26 cellular contexts compared by ENCODE assay signal in genomic region chr11:64352099-64353005, GRCh38. TPM values are rescaled to one million over a fixed set of nuclear protein-coding genes. Genes with fewer than 3 reads are reported as not detected.
DNase-seq lines count a peak whose midpoint lies in the region; ATAC-seq and TF ChIP-seq lines count a peak whose summit lies in the region.
"Had no signal": no experiment of that assay in that cellular context is flagged by ENCODE, and none has a peak within 500 bp of the region (broad histone marks: within the 10 kb centered on the region; RNA-seq: fewer than 3 reads in every experiment).

No MANE protein-coding gene starts in this region.

- peak; percentile 58 for DNase-seq in natural killer cell treated with Interleukin-12 subunit alpha and Interleukin-12 subunit beta and Interleukin-15 and Interleukin-18, amount 100 ng/mL, for 72 hours (ENCODE audit: low spot score)
- DNase-seq in natural killer cell (no peak), NCI-H2081 (lab: John Stamatoyannopoulos, UW) (peak; percentile 62 to 79), mesenteric fat pad (ENCODE audit: low spot score) (no peak), lower leg skin (ENCODE audit: low spot score in 2 of 2) (no peak), cerebellar nuclear complex (lab: John Stamatoyannopoulos, UW) (no peak)
- DNase-seq: activated CD4-positive, alpha-beta T cell treated with anti-CD3 and anti-CD28 coated beads, Interleukin-2, amount 50 U/mL, for 4 hours; activated CD8-positive, alpha-beta memory T cell treated with anti-CD3 and anti-CD28 coated beads, Interleukin-2, amount 50 U/mL, for 48 hours; activated naive CD8-positive, alpha-beta T cell treated with anti-CD3 and anti-CD28 coated beads, Interleukin-2, amount 10 ng/mL, durations not matched to agents 7 days and 5 days; CD4-positive, CD25-positive, alpha-beta regulatory T cell; DMS 273 treated with DMSO at 0.1 percent for 48 hours; effector memory CD8-positive, alpha-beta T cell; hippocampal formation; Kasumi-1; left ventricle myocardium inferior; NCI-H1436; uterus; WERI-Rb-1 had no signal

- peak overlapping the region; percentile 4; the same call in 1 of the 2 replicates for H3K27ac ChIP-seq in VCaP
- H3K27ac ChIP-seq: esophagus muscularis mucosa, left ventricle myocardium inferior, neural progenitor cell, prostate gland, skin epidermis, uterus, WERI-Rb-1 had no signal

- H3K36me3 Mint-ChIP-seq in natural killer cell treated with Interleukin-12 subunit alpha and Interleukin-12 subunit beta and Interleukin-15 and Interleukin-18, amount 100 ng/mL, for 72 hours, result no peaks in the 10 kb centered on the region
- H3K36me3 Mint-ChIP-seq in natural killer cell, result no peaks in the 10 kb centered on the region
- H3K36me3 Mint-ChIP-seq: neural progenitor cell had no signal

- no peaks in the 10 kb centered on the region for H3K9me3 Mint-ChIP-seq in natural killer cell treated with Interleukin-12 subunit alpha and Interleukin-12 subunit beta and Interleukin-15 and Interleukin-18, amount 100 ng/mL, for 72 hours
- H3K9me3 Mint-ChIP-seq in natural killer cell, result no peaks in the 10 kb centered on the region
- H3K9me3 Mint-ChIP-seq: activated naive CD8-positive, alpha-beta T cell treated with anti-CD3 and anti-CD28 coated beads, Interleukin-2, amount 10 ng/mL, durations not matched to agents 7 days and 5 days; activated T-helper 2 cell treated with anti-CD3 and anti-CD28 coated beads, Interferon-gamma antibody, Interleukin-2, Interleukin-4, amounts not matched to agents 10 μg/mL and 5 μg/mL and 100 μg/mL, durations not matched to agents 14 hours and 24 hours and 36 hours; CD4-positive, CD25-positive, alpha-beta regulatory T cell; effector memory CD8-positive, alpha-beta T cell; neural progenitor cell; stimulated activated memory B cell treated with anti-CD40 and anti-IgM and Interleukin-4, amounts not matched to agents 10 μg/mL and 1 μg/mL and 100 μg/mL, for 72 hours had no signal

- no peak for TF ChIP-seq POLR2A in lower leg skin (IDR thresholded peaks at IDR 0.05)

- intact Hi-C loops in natural killer cell (cut with micrococcal nuclease) (no loop called here), lower leg skin (cut with DNase I; ENCODE audit: low total_unique reads) (no loop called here)

- no peak overlapping the region for H3K4me3 Mint-ChIP-seq in natural killer cell treated with Interleukin-12 subunit alpha and Interleukin-12 subunit beta and Interleukin-15 and Interleukin-18, amount 100 ng/mL, for 72 hours
- H3K4me3 Mint-ChIP-seq in natural killer cell, result no peak overlapping the region
- H3K4me3 Mint-ChIP-seq: activated naive CD8-positive, alpha-beta T cell treated with anti-CD3 and anti-CD28 coated beads, Interleukin-2, amount 10 ng/mL, durations not matched to agents 7 days and 5 days; CD4-positive, CD25-positive, alpha-beta regulatory T cell; effector memory CD8-positive, alpha-beta T cell; neural progenitor cell; stimulated activated memory B cell treated with anti-CD40 and anti-IgM and Interleukin-4, amounts not matched to agents 10 μg/mL and 1 μg/mL and 100 μg/mL, for 72 hours had no signal

- no peak overlapping the region for H3K4me3 ChIP-seq in lower leg skin (ENCODE audit: low read depth, poor library complexity, severe bottlenecking)
- H3K4me3 ChIP-seq: esophagus muscularis mucosa, left ventricle myocardium inferior, neural progenitor cell, prostate gland, skin epidermis, uterus had no signal

- no peak overlapping the region for H3K27ac Mint-ChIP-seq in natural killer cell treated with Interleukin-12 subunit alpha and Interleukin-12 subunit beta and Interleukin-15 and Interleukin-18, amount 100 ng/mL, for 72 hours
- no peak overlapping the region for H3K27ac Mint-ChIP-seq in natural killer cell
- H3K27ac Mint-ChIP-seq: activated T-helper 2 cell treated with anti-CD3 and anti-CD28 coated beads, Interferon-gamma antibody, Interleukin-2, Interleukin-4, amounts not matched to agents 10 μg/mL and 5 μg/mL and 100 μg/mL, durations not matched to agents 14 hours and 24 hours and 36 hours; CD4-positive, CD25-positive, alpha-beta regulatory T cell; effector memory CD8-positive, alpha-beta T cell; neural progenitor cell; stimulated activated memory B cell treated with anti-CD40 and anti-IgM and Interleukin-4, amounts not matched to agents 10 μg/mL and 1 μg/mL and 100 μg/mL, for 72 hours had no signal

- peaks cover 9 to 13% of the 10 kb centered on the region in 2 donors for H3K4me1 Mint-ChIP-seq in natural killer cell treated with Interleukin-12 subunit alpha and Interleukin-12 subunit beta and Interleukin-15 and Interleukin-18, amount 100 ng/mL, for 72 hours (ENCODE audit: low read depth in 2 of 2)
- peaks cover 0 to 13% of the 10 kb centered on the region in 2 donors for H3K4me1 Mint-ChIP-seq in natural killer cell

- no peaks in the 10 kb centered on the region for H3K27me3 Mint-ChIP-seq in natural killer cell treated with Interleukin-12 subunit alpha and Interleukin-12 subunit beta and Interleukin-15 and Interleukin-18, amount 100 ng/mL, for 72 hours
- H3K27me3 Mint-ChIP-seq in natural killer cell (ENCODE audit: low read depth in 2 of 2), result no peaks in the 10 kb centered on the region
- H3K27me3 Mint-ChIP-seq: activated naive CD8-positive, alpha-beta T cell treated with anti-CD3 and anti-CD28 coated beads, Interleukin-2, amount 10 ng/mL, durations not matched to agents 7 days and 5 days; CD4-positive, CD25-positive, alpha-beta regulatory T cell; effector memory CD8-positive, alpha-beta T cell; stimulated activated memory B cell treated with anti-CD40 and anti-IgM and Interleukin-4, amounts not matched to agents 10 μg/mL and 1 μg/mL and 100 μg/mL, for 72 hours had no signal

- ATAC-seq in natural killer cell treated with Interleukin-12 subunit alpha and Interleukin-12 subunit beta and Interleukin-15 and Interleukin-18, amount 100 ng/mL, for 72 hours, result no peak
- ATAC-seq in natural killer cell (no peak), GM21825 (IDR thresholded peaks at IDR 0.05; ENCODE audit: unreplicated experiment) (no peak)
- ATAC-seq: effector memory CD8-positive, alpha-beta T cell; stimulated activated memory B cell treated with anti-CD40 and anti-IgM and Interleukin-4, amounts not matched to agents 10 μg/mL and 1 μg/mL and 100 μg/mL, for 72 hours had no signal

- WGBS in lower leg skin, 2 donors, result 93 to 94% methylated on average over 23 to 33 of the region's 34 CpGs

- TF ChIP-seq CTCF in natural killer cell (IDR thresholded peaks at IDR 0.05), result no peak
- no peak for TF ChIP-seq CTCF in VCaP (conservative IDR thresholded peaks at IDR 0.05)
- no peak for TF ChIP-seq CTCF in lower leg skin (IDR thresholded peaks at IDR 0.05)

RNA-seq across cellular contexts. Expression of gene RPS6KA4, which starts 6.6 kb away (rescaled TPM):
- total RNA-seq in natural killer cell treated with Interleukin-12 subunit alpha and Interleukin-12 subunit beta and Interleukin-15 and Interleukin-18, amount 100 ng/mL, for 72 hours, result 10 to 100 TPM; 20.7 to 29.5 TPM
- total RNA-seq in natural killer cell (10 to 100 TPM; 27.6 to 36.0 (median 34.4) TPM), mesenteric fat pad (26.1 TPM), lower leg skin (10 to 100 TPM; 39.4 to 77.4 (median 49.2) TPM)

RNA-seq across cellular contexts. Expression of gene CCDC88B, which starts 12.3 kb away (rescaled TPM):
- 100 to 1,000 TPM; 172 to 224 TPM for total RNA-seq in natural killer cell treated with Interleukin-12 subunit alpha and Interleukin-12 subunit beta and Interleukin-15 and Interleukin-18, amount 100 ng/mL, for 72 hours
- 100 to 1,000 TPM; 262 to 276 (median 272) TPM for total RNA-seq in natural killer cell
- total RNA-seq in mesenteric fat pad, result 11.5 TPM
- 1 to 10 TPM; 2.6 to 9.5 (median 4.8) TPM for total RNA-seq in lower leg skin

RNA-seq across cellular contexts. Expression of gene PRDX5, which starts 34.4 kb away (rescaled TPM):
- 100 to 1,000 TPM in 1 of 2 donors, 10 to 100 TPM in 1; 83.5 to 116 TPM for total RNA-seq in natural killer cell treated with Interleukin-12 subunit alpha and Interleukin-12 subunit beta and Interleukin-15 and Interleukin-18, amount 100 ng/mL, for 72 hours
- total RNA-seq in natural killer cell (100 to 1,000 TPM in 1 of 3 donors, 10 to 100 TPM in 2; 85.9 to 104 (median 88.8) TPM), mesenteric fat pad (111 TPM), lower leg skin (100 to 1,000 TPM; 170 to 284 (median 215) TPM)

RNA-seq across cellular contexts. Expression of gene TRMT112, which starts 35.0 kb away (rescaled TPM):
- total RNA-seq in natural killer cell treated with Interleukin-12 subunit alpha and Interleukin-12 subunit beta and Interleukin-15 and Interleukin-18, amount 100 ng/mL, for 72 hours, result 100 to 1,000 TPM; 171 to 203 TPM
- total RNA-seq in natural killer cell (100 to 1,000 TPM in 2 of 3 donors, 10 to 100 TPM in 1; 98.4 to 106 (median 105) TPM), mesenteric fat pad (151 TPM), lower leg skin (100 to 1,000 TPM; 199 to 356 (median 255) TPM)

RNA-seq across cellular contexts. Expression of gene ESRRA, which starts 47.0 kb away (rescaled TPM):
- total RNA-seq in natural killer cell treated with Interleukin-12 subunit alpha and Interleukin-12 subunit beta and Interleukin-15 and Interleukin-18, amount 100 ng/mL, for 72 hours, result 100 to 1,000 TPM in 1 of 2 donors, 10 to 100 TPM in 1; 67.2 to 116 TPM
- total RNA-seq in natural killer cell (10 to 100 TPM; 47.1 to 51.3 (median 50.0) TPM), mesenteric fat pad (56.9 TPM), lower leg skin (100 to 1,000 TPM in 2 of 4 donors, 10 to 100 TPM in 2; 49.2 to 108 (median 79.3) TPM)

Comparison
In these comparisons a context has a peak if more than half of its experiments do, and no peak if none do; other contexts are left out.
1. DNase-seq: peak in natural killer cell treated with Interleukin-12 subunit alpha and Interleukin-12 subunit beta and Interleukin-15 and Interleukin-18, amount 100 ng/mL, for 72 hours (single experiment) and NCI-H2081 (2 of 2); none in natural killer cell (single experiment), mesenteric fat pad (single experiment), lower leg skin (0 of 2) and cerebellar nuclear complex (0 of 2).
2. RNA of gene CCDC88B, which starts 12.3 kb away (total RNA-seq): 262 to 276 TPM in natural killer cell and 172 to 224 TPM in natural killer cell treated with Interleukin-12 subunit alpha and Interleukin-12 subunit beta and Interleukin-15 and Interleukin-18, amount 100 ng/mL, for 72 hours; 11.5 TPM in mesenteric fat pad (single experiment) and 2.6 to 9.5 TPM in lower leg skin; every median in the first group is over 10 times any median in the second.